9 cellular contexts compared by ENCODE assay signal in genomic region chr14:54343276-54344121, GRCh38. TPM values are rescaled to one million over a fixed set of nuclear protein-coding genes. Genes with fewer than 3 reads are reported as not detected.
DNase-seq lines count a peak whose midpoint lies in the region; ATAC-seq, FAIRE-seq and TF ChIP-seq lines count a peak whose summit lies in the region.
"Had no signal": no experiment of that assay in that cellular context is flagged by ENCODE, and none has a peak within 500 bp of the region (broad histone marks: within the 10 kb centered on the region; RNA-seq: fewer than 3 reads in every experiment).

No MANE protein-coding gene starts in this region.

- FAIRE-seq in endometrium (lab: Jason Lieb, UNC) (peak; percentile 68), H54 (lab: Jason Lieb, UNC) (no peak)

- peak; percentile 86 for ATAC-seq in sciatic nerve
- ATAC-seq: Panc1 had no signal

- TF ChIP-seq EP300 in Ishikawa (IDR thresholded peaks at IDR 0.05; ENCODE audit: borderline replicate concordance), result no peak

- no peak for TF ChIP-seq RAD21 in Ishikawa (IDR thresholded peaks at IDR 0.05; ENCODE audit: low read depth)

- DNase-seq in NCI-H446 (lab: John Stamatoyannopoulos, UW) (peak; percentile 11 to 81), sciatic nerve (ENCODE audit: low spot score) (no peak), H54 (ENCODE audit: insufficient read length, low spot score) (no peak), middle frontal gyrus (ENCODE audit: extremely low spot score, low spot score) (no peak)
- DNase-seq in activated CD4-positive, CD25-positive, alpha-beta regulatory T cell treated with anti-CD3 and anti-CD28 coated beads, Interleukin-2, amount 50 U/mL, for 72 hours, result no peak
- DNase-seq: activated CD8-positive, alpha-beta memory T cell treated with anti-CD3 and anti-CD28 coated beads, Interleukin-2, amount 50 U/mL, for 48 hours had no signal

- TF ChIP-seq POLR2A in H54 (IDR thresholded peaks at IDR 0.05; ENCODE audit: low read depth, low read length), result no peak

- intact Hi-C loops in sciatic nerve (cut with DNase I), result loop anchor here (10.0 kb wide), 1 partner anchor 809 kb away; no protein-coding TSS in a partner anchor

TF ChIP-seq in Ishikawa, 13 proteins besides CTCF, POLR2A, EP300 and RAD21:
- TF ChIP-seq NFIC (IDR thresholded peaks at IDR 0.05), result peak; percentile 82
- TF ChIP-seq TCF12 (IDR thresholded peaks at IDR 0.05; ENCODE audit: low read depth), result peak; percentile 68; the same call in 1 of the 2 replicates
- TF ChIP-seq TEAD4 (IDR thresholded peaks at IDR 0.05), result no peak; the same call in 1 of the 2 replicates

RNA-seq across cellular contexts. Expression of gene CDKN3, which starts 53.3 kb away (rescaled TPM):
- 4.1 TPM for total RNA-seq in sciatic nerve

Comparison
In these comparisons a context has a peak if more than half of its experiments do, and no peak if none do; other contexts are left out.
1. DNase-seq: peak in NCI-H446 (2 of 2); none in sciatic nerve (single experiment), H54 (single experiment), middle frontal gyrus (single experiment) and activated CD4-positive, CD25-positive, alpha-beta regulatory T cell treated with anti-CD3 and anti-CD28 coated beads, Interleukin-2, amount 50 U/mL, for 72 hours (single experiment).